21 cellular contexts compared by ENCODE assay signal in genomic region chr20:7667194-7667593, GRCh38.
"Had no signal": no experiment of that assay in that cellular context is flagged by ENCODE, and none has a peak within 500 bp of the region (broad histone marks: within the 10 kb centered on the region; RNA-seq: fewer than 3 reads in every experiment).

No MANE protein-coding gene starts in this region.

- H3K9me3 Mint-ChIP-seq: central memory CD8-positive, alpha-beta T cell; T-helper 2 cell treated with Interferon-gamma antibody and Interleukin-4, amounts not matched to agents 5 μg/mL and 100 μg/mL, for 36 hours; WTC11 had no signal

- H3K27ac Mint-ChIP-seq: activated CD4-positive, alpha-beta T cell treated with anti-CD3 and anti-CD28 coated beads for 36 hours; activated naive CD4-positive, alpha-beta T cell treated with anti-CD3 and anti-CD28 coated beads, Interleukin-2, amount 50 U/mL, for 24 hours; memory B cell; progenitor cell of endocrine pancreas; T-helper 2 cell treated with Interferon-gamma antibody and Interleukin-4, amounts not matched to agents 5 μg/mL and 100 μg/mL, for 36 hours; WTC11 had no signal

- H3K9me3 ChIP-seq: esophagus squamous epithelium, right atrium auricular region, tibial nerve had no signal

- H3K4me3 Mint-ChIP-seq: activated CD4-positive, alpha-beta T cell treated with anti-CD3 and anti-CD28 coated beads for 36 hours; activated naive CD4-positive, alpha-beta T cell treated with anti-CD3 and anti-CD28 coated beads, Interleukin-2, amount 50 U/mL, for 24 hours; central memory CD8-positive, alpha-beta T cell; memory B cell; T-helper 2 cell treated with Interferon-gamma antibody and Interleukin-4, amounts not matched to agents 5 μg/mL and 100 μg/mL, for 36 hours; WTC11 had no signal

- H3K4me3 ChIP-seq: coronary artery, esophagus squamous epithelium, left lung, right atrium auricular region, tibial nerve had no signal

- DNase-seq: activated CD4-positive, alpha-beta T cell treated with anti-CD3 and anti-CD28 coated beads for 36 hours; activated CD4-positive, alpha-beta T cell treated with anti-CD3 and anti-CD28 coated beads, Interleukin-2, amount 50 U/mL, for 48 hours; activated gamma-delta T cell; effector CD4-positive, alpha-beta T cell; esophagus squamous epithelium; foreskin fibroblast; hypothalamus; left lung; occipital lobe; stimulated activated CD4-positive, alpha-beta T cell treated with anti-CD3 and anti-CD28 coated beads, Interleukin-2, amount 100 ng/mL, for 24 hours; stimulated activated naive CD8-positive, alpha-beta T cell treated with anti-CD3 and anti-CD28 coated beads, Interleukin-15, Interleukin-2, amounts not matched to agents 100 U/mL and 50 U/mL, for 24 hours had no signal

- H3K27me3 ChIP-seq: esophagus squamous epithelium, left lung, right atrium auricular region, tibial nerve had no signal

- H3K27ac ChIP-seq: coronary artery, esophagus squamous epithelium, left lung, right atrium auricular region, tibial nerve had no signal

- H3K4me1 Mint-ChIP-seq: activated CD4-positive, alpha-beta T cell treated with anti-CD3 and anti-CD28 coated beads for 36 hours; activated naive CD4-positive, alpha-beta T cell treated with anti-CD3 and anti-CD28 coated beads, Interleukin-2, amount 50 U/mL, for 24 hours; central memory CD8-positive, alpha-beta T cell; memory B cell had no signal

- FAIRE-seq: urothelium cell line had no signal

- H3K4me1 ChIP-seq: esophagus squamous epithelium, left lung, right atrium auricular region, tibial nerve had no signal

- H3K36me3 Mint-ChIP-seq: activated naive CD4-positive, alpha-beta T cell treated with anti-CD3 and anti-CD28 coated beads, Interleukin-2, amount 50 U/mL, for 24 hours; memory B cell; WTC11 had no signal

- H3K36me3 ChIP-seq: esophagus squamous epithelium, left lung, right atrium auricular region, tibial nerve had no signal

- H3K27me3 Mint-ChIP-seq: activated CD4-positive, alpha-beta T cell treated with anti-CD3 and anti-CD28 coated beads for 36 hours; activated naive CD4-positive, alpha-beta T cell treated with anti-CD3 and anti-CD28 coated beads, Interleukin-2, amount 50 U/mL, for 24 hours; central memory CD8-positive, alpha-beta T cell; memory B cell had no signal
